ENCODE assay signal across 10 cellular contexts in the genomic region with DNA sequence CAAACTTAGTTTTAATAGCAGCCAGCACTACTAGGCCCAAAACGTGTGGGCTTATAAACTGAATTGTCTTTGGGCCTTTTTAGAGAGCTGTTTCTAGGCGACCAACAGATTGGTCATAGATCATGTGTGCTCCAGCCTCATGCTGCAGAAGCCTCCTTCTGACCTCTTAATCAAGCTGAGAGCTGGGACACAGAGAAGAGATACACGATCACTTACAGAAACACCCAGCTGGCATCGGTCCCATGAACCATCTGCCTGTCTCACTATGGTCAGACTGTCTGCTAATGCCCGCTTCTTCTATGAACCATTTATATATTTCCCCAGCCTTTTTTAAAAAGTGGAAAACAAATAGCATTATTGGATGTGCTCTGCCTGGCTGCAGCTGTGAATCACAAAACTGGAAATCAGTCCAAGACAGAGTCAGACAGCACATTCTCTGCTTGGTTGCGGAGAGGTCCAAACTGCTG.
DNase-seq lines count a peak whose midpoint lies in the region; ATAC-seq and TF ChIP-seq lines count a peak whose summit lies in the region.
"Had no signal": no experiment of that assay in that cellular context is flagged by ENCODE, and none has a peak within 500 bp of the region (broad histone marks: within the 10 kb centered on the region; RNA-seq: fewer than 3 reads in every experiment).

No MANE protein-coding gene starts in this region.

- ATAC-seq in HG02970 (IDR thresholded peaks at IDR 0.05; ENCODE audit: low FRiP score, unreplicated experiment) (no peak), GM18517 (IDR thresholded peaks at IDR 0.05; ENCODE audit: unreplicated experiment) (no peak)

- no peaks in the 10 kb centered on the region for H3K4me1 Mint-ChIP-seq in activated CD4-positive, alpha-beta T cell treated with anti-CD3 and anti-CD28 coated beads, Interleukin-2, amount 10 ng/mL, durations not matched to agents 24 days and 14 days

- H3K36me3 ChIP-seq in Peyer's patch = no peaks in the 10 kb centered on the region

- peaks cover 0 to 33% (median 2%) of the 10 kb centered on the region in 4 donors for H3K4me1 ChIP-seq in Peyer's patch

- peak; percentile 76 for DNase-seq in COR-L47 (lab: John Stamatoyannopoulos, UW)
- DNase-seq in Peyer's patch = peak; percentile 26 to 54 (median 52)
- peak; percentile 47 for DNase-seq in globus pallidus (ENCODE audit: low spot score)
- peak in 9 of 10 donors; percentile 16 to 88 (median 48) for DNase-seq in posterior cingulate gyrus
- DNase-seq in activated CD4-positive, alpha-beta T cell treated with anti-CD3 and anti-CD28 coated beads, Interleukin-2, amount 10 ng/mL, durations not matched to agents 24 days and 14 days = no peak
- DNase-seq in cortex of kidney (lab: John Stamatoyannopoulos, UW) = no peak
- DNase-seq: activated B cell treated with CpG ODN at 0.5 μM for 24 hours, NCI-H510A had no signal

- no peaks in the 10 kb centered on the region for H3K9me3 ChIP-seq in Peyer's patch

- intact Hi-C loops in posterior cingulate gyrus (cut with DNase I) = no loop called here
- intact Hi-C loops in activated CD4-positive, alpha-beta T cell treated with anti-CD3 and anti-CD28 coated beads, Interleukin-2, amount 10 ng/mL, durations not matched to agents 24 days and 14 days (cut with micrococcal nuclease) = no loop called here

- TF ChIP-seq CTCF in Peyer's patch (IDR thresholded peaks at IDR 0.05) = no peak

- no peaks in the 10 kb centered on the region for H3K9me3 Mint-ChIP-seq in activated CD4-positive, alpha-beta T cell treated with anti-CD3 and anti-CD28 coated beads, Interleukin-2, amount 10 ng/mL, durations not matched to agents 24 days and 14 days

- no peaks in the 10 kb centered on the region for H3K27me3 Mint-ChIP-seq in activated CD4-positive, alpha-beta T cell treated with anti-CD3 and anti-CD28 coated beads, Interleukin-2, amount 10 ng/mL, durations not matched to agents 24 days and 14 days

- no peak overlapping the region for H3K4me3 ChIP-seq in Peyer's patch

- H3K27ac ChIP-seq in Peyer's patch = peak overlapping the region in 2 of 4 donors; percentile 26 to 59

- H3K27ac Mint-ChIP-seq in activated CD4-positive, alpha-beta T cell treated with anti-CD3 and anti-CD28 coated beads, Interleukin-2, amount 10 ng/mL, durations not matched to agents 24 days and 14 days = no peak overlapping the region
- H3K27ac Mint-ChIP-seq: activated B cell treated with CpG ODN at 0.5 μM for 24 hours had no signal

- H3K4me3 Mint-ChIP-seq in activated CD4-positive, alpha-beta T cell treated with anti-CD3 and anti-CD28 coated beads, Interleukin-2, amount 10 ng/mL, durations not matched to agents 24 days and 14 days = no peak overlapping the region
- H3K4me3 Mint-ChIP-seq: activated B cell treated with CpG ODN at 0.5 μM for 24 hours had no signal

- TF ChIP-seq POLR2A in Peyer's patch (IDR thresholded peaks at IDR 0.05) = no peak

- no peaks in the 10 kb centered on the region for H3K27me3 ChIP-seq in Peyer's patch

- H3K36me3 Mint-ChIP-seq in activated CD4-positive, alpha-beta T cell treated with anti-CD3 and anti-CD28 coated beads, Interleukin-2, amount 10 ng/mL, durations not matched to agents 24 days and 14 days (ENCODE audit: low read depth) = no peaks in the 10 kb centered on the region

Comparison
In these comparisons a context has a peak if more than half of its experiments do, and no peak if none do; other contexts are left out.
1. DNase-seq: peak in COR-L47 (single experiment), Peyer's patch (3 of 3), globus pallidus (single experiment) and posterior cingulate gyrus (9 of 10); none in activated CD4-positive, alpha-beta T cell treated with anti-CD3 and anti-CD28 coated beads, Interleukin-2, amount 10 ng/mL, durations not matched to agents 24 days and 14 days (single experiment) and cortex of kidney (single experiment).